Comparison of ENCODE assay signal across 1 cellular context in genomic region chr6:5084787-5085637, GRCh38.
TF ChIP-seq lines count a peak whose summit lies in the region.

Gene PPP1R3G, plus strand, starts transcription at chr6:5085341. Its CDS starts 145 bp downstream, at chr6:5085486.

TF ChIP-seq in HEK293, 187 proteins besides CTCF, POLR2A, EP300 and RAD21 (continued from another document):
- TF ChIP-seq PRDM10 (tag by site-specific recombination; IDR thresholded peaks at IDR 0.05) (0 out of 2 replicates have a peak, but pooled peaks have one; percentile 22), PATZ1 (tag by site-specific recombination; IDR thresholded peaks at IDR 0.05) (peak; percentile 20; the same call in 1 of the 2 replicates), KLF9 (tag by site-specific recombination; IDR thresholded peaks at IDR 0.05; ENCODE audit: low read depth) (no peak), EGR2 (tag by site-specific recombination; IDR thresholded peaks at IDR 0.05; ENCODE audit: low read depth) (0 out of 2 replicates have a peak, but pooled peaks have one; percentile 8)
TF ChIP-seq in HEK293: peak in this region for 8.
